23 cellular contexts compared by ENCODE assay signal in genomic region chr13:20363162-20363561, GRCh38.
"Had no signal": no experiment of that assay in that cellular context is flagged by ENCODE, and none has a peak within 500 bp of the region (broad histone marks: within the 10 kb centered on the region; RNA-seq: fewer than 3 reads in every experiment).

No MANE protein-coding gene starts in this region.

- H3K9me3 Mint-ChIP-seq: activated T-cell treated with anti-CD3 and anti-CD28 coated beads, Interleukin-2, amount 50 U/mL, for 4 hours; activated T-helper 2 cell treated with anti-CD3 and anti-CD28 coated beads, Interferon-gamma antibody, Interleukin-2, Interleukin-4, amounts not matched to agents 10 μg/mL and 5 μg/mL and 100 μg/mL, durations not matched to agents 14 hours and 24 hours and 36 hours; naive thymus-derived CD8-positive, alpha-beta T cell; T-cell; T-helper 2 cell treated with Interferon-gamma antibody and Interleukin-4, amounts not matched to agents 5 μg/mL and 100 μg/mL, for 36 hours had no signal

- H3K4me1 ChIP-seq: adrenal gland, ascending aorta, breast epithelium, heart right ventricle had no signal

- H3K27me3 ChIP-seq: adrenal gland, ascending aorta, breast epithelium, thyroid gland had no signal

- DNase-seq: activated CD4-positive, alpha-beta T cell treated with anti-CD3 and anti-CD28 coated beads, Interleukin-2, amount 50 U/mL, for 1 hour; activated CD4-positive, CD25-positive, alpha-beta regulatory T cell treated with anti-CD3 and anti-CD28 coated beads, Interleukin-2, amount 50 U/mL, for 72 hours; activated CD8-positive, alpha-beta memory T cell treated with anti-CD3 and anti-CD28 coated beads, Interleukin-2, amount 50 U/mL, for 48 hours; activated naive CD4-positive, alpha-beta T cell; activated T-cell treated with anti-CD3 and anti-CD28 coated beads, Interleukin-2, amount 50 U/mL, for 4 hours; adrenal gland; cortex of kidney; erythroblast; foreskin fibroblast; heart right ventricle; kidney; naive thymus-derived CD8-positive, alpha-beta T cell; stimulated activated CD4-positive, alpha-beta T cell treated with anti-CD3 and anti-CD28 coated beads, Interleukin-4, amount 100 ng/mL, for 4 hours; stimulated activated naive CD8-positive, alpha-beta T cell treated with anti-CD3 and anti-CD28 coated beads, Interleukin-15, Interleukin-2, amounts not matched to agents 100 U/mL and 50 U/mL, for 24 hours; WERI-Rb-1 had no signal

- H3K27me3 Mint-ChIP-seq: activated naive CD8-positive, alpha-beta T cell had no signal

- H3K9me3 ChIP-seq: adrenal gland, ascending aorta, breast epithelium, heart right ventricle, thyroid gland had no signal

- H3K4me1 Mint-ChIP-seq: T-cell had no signal

- H3K36me3 ChIP-seq: adrenal gland, ascending aorta, breast epithelium, heart right ventricle, thyroid gland, WERI-Rb-1 had no signal

- H3K4me3 Mint-ChIP-seq: activated naive CD8-positive, alpha-beta T cell; activated T-cell treated with anti-CD3 and anti-CD28 coated beads, Interleukin-2, amount 50 U/mL, for 4 hours; naive thymus-derived CD8-positive, alpha-beta T cell; T-cell; T-helper 2 cell treated with Interferon-gamma antibody and Interleukin-4, amounts not matched to agents 5 μg/mL and 100 μg/mL, for 36 hours had no signal

- H3K27ac Mint-ChIP-seq: activated naive CD8-positive, alpha-beta T cell; activated T-helper 2 cell treated with anti-CD3 and anti-CD28 coated beads, Interferon-gamma antibody, Interleukin-2, Interleukin-4, amounts not matched to agents 10 μg/mL and 5 μg/mL and 100 μg/mL, durations not matched to agents 14 hours and 24 hours and 36 hours; T-cell; T-helper 2 cell treated with Interferon-gamma antibody and Interleukin-4, amounts not matched to agents 5 μg/mL and 100 μg/mL, for 36 hours had no signal

- H3K27ac ChIP-seq: adrenal gland, ascending aorta, breast epithelium, heart right ventricle, thyroid gland, WERI-Rb-1 had no signal

- H3K4me3 ChIP-seq: adrenal gland, ascending aorta, breast epithelium, heart right ventricle, lung, thyroid gland had no signal

- H3K36me3 Mint-ChIP-seq: activated naive CD8-positive, alpha-beta T cell; naive thymus-derived CD8-positive, alpha-beta T cell; T-cell had no signal
